In the genomic region with DNA sequence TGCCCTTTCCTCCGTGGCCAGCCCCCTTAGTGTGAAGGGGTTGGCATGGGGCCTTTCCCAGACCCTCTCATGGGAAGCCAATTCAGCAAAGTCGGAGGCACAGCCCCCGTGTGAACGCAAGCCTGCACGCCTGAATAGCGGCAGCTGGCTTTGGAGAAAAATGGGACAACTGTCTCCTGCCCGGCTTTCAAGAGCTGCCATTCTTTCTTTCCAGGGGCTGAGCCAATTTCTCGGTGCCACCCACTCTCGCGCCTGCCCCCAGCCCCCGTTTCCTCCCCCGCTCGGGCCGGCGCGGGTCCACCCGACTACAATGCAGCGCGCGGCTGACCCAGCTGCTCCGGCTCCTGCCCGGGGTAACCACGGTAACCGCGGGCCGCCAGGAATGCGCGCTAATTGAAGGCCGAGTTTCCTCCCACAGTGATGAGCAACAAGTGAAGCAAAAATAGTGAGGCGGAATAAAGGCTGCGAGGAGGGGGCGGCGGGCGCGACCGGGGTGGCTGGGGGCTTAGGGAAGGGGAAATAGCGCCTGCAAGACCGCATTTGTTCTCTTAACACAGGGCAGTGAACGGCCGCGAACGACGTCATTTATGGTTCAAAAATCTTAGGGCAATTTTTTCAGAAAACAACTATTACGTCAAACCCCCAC, we compare ENCODE assay signal across 8 cellular contexts. TPM values are rescaled to one million over a fixed set of nuclear protein-coding genes. Genes with fewer than 3 reads are reported as not detected.
DNase-seq lines count a peak whose midpoint lies in the region; ATAC-seq and TF ChIP-seq lines count a peak whose summit lies in the region.

No MANE protein-coding gene starts in this region.

- H3K9me3 ChIP-seq in aorta (ENCODE audit: control insufficient read depth, low read length): no peaks in the 10 kb centered on the region

- no peak for TF ChIP-seq CTCF in fibroblast of mammary gland (conservative IDR thresholded peaks at IDR 0.05; ENCODE audit: control insufficient read depth, insufficient read depth, low read depth, low read length)

- no peaks in the 10 kb centered on the region for H3K9me3 Mint-ChIP-seq in activated naive CD4-positive, alpha-beta T cell treated with anti-CD3 and anti-CD28 coated beads for 36 hours
- H3K9me3 Mint-ChIP-seq in naive B cell: no peaks in the 10 kb centered on the region

- peaks cover 29% of the 10 kb centered on the region for H3K27me3 Mint-ChIP-seq in activated naive CD4-positive, alpha-beta T cell treated with anti-CD3 and anti-CD28 coated beads for 36 hours (ENCODE audit: low read depth)
- peaks cover 43 to 82% (median 58%) of the 10 kb centered on the region in 3 donors for H3K27me3 Mint-ChIP-seq in naive B cell

- POLR2A ChIA-PET in HEK293T (lab: Yijun Ruan, JAX): no interaction called here

- ATAC-seq in naive B cell (ENCODE audit: low read depth in 2 of 2): peak; percentile 60 to 65
- peak; percentile 77 for ATAC-seq in aorta (ENCODE audit: low FRiP score)
- ATAC-seq in GM19324 (IDR thresholded peaks at IDR 0.05; ENCODE audit: low FRiP score, unreplicated experiment): no peak

- DNase-seq in activated naive CD4-positive, alpha-beta T cell treated with anti-CD3 and anti-CD28 coated beads for 36 hours: peak; percentile 13
- no peak for DNase-seq in activated naive CD4-positive, alpha-beta T cell treated with Interleukin-2 at 50 U/mL for 16 hours
- DNase-seq in NCI-H69 (lab: John Stamatoyannopoulos, UW): peak; percentile 89
- peak; percentile 23 for DNase-seq in fibroblast of mammary gland (ENCODE audit: low read depth)
- DNase-seq in naive B cell: peak; percentile 23
- DNase-seq in aorta: peak; percentile 60 to 85
- DNase-seq in HEK293T (ENCODE audit: extremely low spot score): no peak

- H3K36me3 ChIP-seq in aorta (ENCODE audit: control insufficient read depth in 1 of 2, insufficient read depth in 2 of 2, low read length in 1 of 2): no peaks in the 10 kb centered on the region

- no peak overlapping the region for H3K4me3 ChIP-seq in fibroblast of mammary gland (ENCODE audit: control insufficient read depth, low read depth, low read length)
- peak overlapping the region; percentile 16 to 22 for H3K4me3 ChIP-seq in aorta (ENCODE audit: low read length in 2 of 2)

- CTCF ChIA-PET in activated naive CD4-positive, alpha-beta T cell treated with anti-CD3 and anti-CD28 coated beads for 36 hours (lab: Charles Lee): interaction anchor here (2.2 kb wide), 1 partner anchor 37 kb away, joined by 6 read pairs; no protein-coding TSS in a partner anchor
- CTCF ChIA-PET in HEK293T (lab: Yijun Ruan, JAX): no interaction called here

- WGBS in aorta, 2 donors: 6 to 8% methylated on average over 44 of the region's 44 CpGs

- peaks cover 24% of the 10 kb centered on the region for H3K4me1 Mint-ChIP-seq in activated naive CD4-positive, alpha-beta T cell treated with anti-CD3 and anti-CD28 coated beads for 36 hours (ENCODE audit: low read depth)
- H3K4me1 Mint-ChIP-seq in naive B cell: peaks cover 13 to 16% (median 13%) of the 10 kb centered on the region in 3 donors

- no peak overlapping the region for H3K27ac ChIP-seq in aorta (ENCODE audit: low read depth in 1 of 2, low read length in 2 of 2)

- H3K4me1 ChIP-seq in aorta (ENCODE audit: control insufficient read depth in 1 of 2, insufficient read depth in 2 of 2, low read length in 2 of 2): no peaks in the 10 kb centered on the region

- H3K36me3 Mint-ChIP-seq in activated naive CD4-positive, alpha-beta T cell treated with anti-CD3 and anti-CD28 coated beads for 36 hours (ENCODE audit: low read depth): no peaks in the 10 kb centered on the region
- no peaks in the 10 kb centered on the region for H3K36me3 Mint-ChIP-seq in naive B cell

- intact Hi-C loops in activated naive CD4-positive, alpha-beta T cell treated with anti-CD3 and anti-CD28 coated beads for 36 hours (cut with micrococcal nuclease): no loop called here
- intact Hi-C loops in aorta (cut with DNase I): no loop called here

- H3K27ac Mint-ChIP-seq in activated naive CD4-positive, alpha-beta T cell treated with anti-CD3 and anti-CD28 coated beads for 36 hours: no peak overlapping the region
- H3K27ac Mint-ChIP-seq in naive B cell: peak overlapping the region in 1 of 6 donors; percentile 82

- no peaks in the 10 kb centered on the region for H3K27me3 ChIP-seq in aorta (ENCODE audit: control insufficient read depth in 1 of 2, insufficient read depth in 2 of 2, low read length in 1 of 2)

- peak overlapping the region; percentile 22 for H3K4me3 Mint-ChIP-seq in activated naive CD4-positive, alpha-beta T cell treated with anti-CD3 and anti-CD28 coated beads for 36 hours
- peak overlapping the region in 7 of 8 donors; percentile 26 to 84 (median 71) for H3K4me3 Mint-ChIP-seq in naive B cell

TF ChIP-seq in HEK293T, 16 proteins besides CTCF, POLR2A, EP300 and RAD21:
- no peak for TF ChIP-seq HDGF (IDR thresholded peaks at IDR 0.05; ENCODE audit: borderline replicate concordance)
- no peak for TF ChIP-seq FOXM1 (IDR thresholded peaks at IDR 0.05; ENCODE audit: borderline replicate concordance)
- TF ChIP-seq LEF1 (IDR thresholded peaks at IDR 0.05; ENCODE audit: borderline replicate concordance): no peak
- TF ChIP-seq SUZ12 (IDR thresholded peaks at IDR 0.05): no peak
- no peak for TF ChIP-seq BHLHE40 (IDR thresholded peaks at IDR 0.05; ENCODE audit: borderline replicate concordance)
- no peak for TF ChIP-seq SP1 (IDR thresholded peaks at IDR 0.05)
- TF ChIP-seq, protein P1, sequence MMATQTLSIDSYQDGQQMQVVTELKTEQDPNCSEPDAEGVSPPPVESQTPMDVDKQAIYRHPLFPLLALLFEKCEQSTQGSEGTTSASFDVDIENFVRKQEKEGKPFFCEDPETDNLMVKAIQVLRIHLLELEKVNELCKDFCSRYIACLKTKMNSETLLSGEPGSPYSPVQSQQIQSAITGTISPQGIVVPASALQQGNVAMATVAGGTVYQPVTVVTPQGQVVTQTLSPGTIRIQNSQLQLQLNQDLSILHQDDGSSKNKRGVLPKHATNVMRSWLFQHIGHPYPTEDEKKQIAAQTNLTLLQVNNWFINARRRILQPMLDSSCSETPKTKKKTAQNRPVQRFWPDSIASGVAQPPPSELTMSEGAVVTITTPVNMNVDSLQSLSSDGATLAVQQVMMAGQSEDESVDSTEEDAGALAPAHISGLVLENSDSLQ (IDR thresholded peaks at IDR 0.05): no peak
- TF ChIP-seq FOXK2 (IDR thresholded peaks at IDR 0.05): no peak
- TF ChIP-seq L3MBTL2 (conservative IDR thresholded peaks at IDR 0.05): no peak
- TF ChIP-seq FOXA1 (IDR thresholded peaks at IDR 0.05): no peak
- TF ChIP-seq ZNF384 (IDR thresholded peaks at IDR 0.05): no peak
- no peak for TF ChIP-seq ARNT (IDR thresholded peaks at IDR 0.05)
- no peak for TF ChIP-seq ELF4 (IDR thresholded peaks at IDR 0.05)
- TF ChIP-seq TARDBP (IDR thresholded peaks at IDR 0.05): no peak
- TF ChIP-seq CTBP1 (IDR thresholded peaks at IDR 0.05; ENCODE audit: borderline replicate concordance): no peak

RNA-seq across cellular contexts. Expression of a gene that starts 27.8 kb away (rescaled TPM):
- 10 to 100 TPM in 1 of 2 experiments, 1 to 10 TPM in 1; 9.1 to 10.5 TPM for total RNA-seq in activated naive CD4-positive, alpha-beta T cell treated with anti-CD3 and anti-CD28 coated beads for 36 hours
- polyA plus RNA-seq in naive B cell (ENCODE audit: low read depth in 6 of 6): under 1 TPM in 1 of 6 donors, not detected in 5; 0.33 TPM
- under 1 TPM; 0.42 to 0.66 TPM for total RNA-seq in aorta
- polyA plus RNA-seq in aorta: not detected

RNA-seq across cellular contexts. Expression of a gene that starts 41.6 kb away (rescaled TPM):
- under 1 TPM; 0.24 to 0.35 TPM for total RNA-seq in activated naive CD4-positive, alpha-beta T cell treated with anti-CD3 and anti-CD28 coated beads for 36 hours
- polyA plus RNA-seq in naive B cell (ENCODE audit: low read depth in 6 of 6) (not detected), aorta (under 1 TPM in 1 of 2 donors, not detected in 1; 0.28 TPM)
- not detected for total RNA-seq in aorta

Comparison
In these comparisons a context has a peak if more than half of its experiments do, and no peak if none do; other contexts are left out.
1. DNase-seq: peak in activated naive CD4-positive, alpha-beta T cell treated with anti-CD3 and anti-CD28 coated beads for 36 hours (single experiment), NCI-H69 (single experiment), fibroblast of mammary gland (single experiment), naive B cell (single experiment) and aorta (2 of 2); none in activated naive CD4-positive, alpha-beta T cell treated with Interleukin-2 at 50 U/mL for 16 hours (single experiment) and HEK293T (single experiment).
2. RNA of a gene that starts 27.8 kb away (total RNA-seq): 9.1 to 10.5 TPM in activated naive CD4-positive, alpha-beta T cell treated with anti-CD3 and anti-CD28 coated beads for 36 hours; 0.42 to 0.66 TPM in aorta; every median in the first group is over 4 times any median in the second.